Comparison of ENCODE assay signal across 11 cellular contexts in genomic region chr7:140676303-140676702, GRCh38. TPM values are rescaled to one million over a fixed set of nuclear protein-coding genes. Genes with fewer than 3 reads are reported as not detected.
DNase-seq lines count a peak whose midpoint lies in the region; ATAC-seq and TF ChIP-seq lines count a peak whose summit lies in the region.
"Had no signal": no experiment of that assay in that cellular context is flagged by ENCODE, and none has a peak within 500 bp of the region (broad histone marks: within the 10 kb centered on the region; RNA-seq: fewer than 3 reads in every experiment).

No MANE protein-coding gene starts in this region.

- H3K9me3 ChIP-seq in heart left ventricle: no peaks in the 10 kb centered on the region

- peak overlapping the region in 1 of 12 donors; percentile 42 for H3K27ac ChIP-seq in heart left ventricle
- H3K27ac ChIP-seq: epithelial cell of prostate had no signal

- intact Hi-C loops in heart left ventricle (cut with DNase I): loop anchor here in 3 of 10 donors (10.0 kb wide), 1 partner anchor 338 kb away; the partner anchor contains the start of gene MRPS33 (in 3 of the 3)

- WGBS in heart left ventricle, 4 donors: 87 to 94% (median 91%) methylated on average over 3 of the region's 3 CpGs

- H3K36me3 ChIP-seq in heart left ventricle: peaks cover 0 to 30% (median 18%) of the 10 kb centered on the region in 9 donors

- peaks cover 0 to 37% (median 21%) of the 10 kb centered on the region in 12 donors for H3K4me1 ChIP-seq in heart left ventricle

- DNase-seq in germinal center (ENCODE audit: low spot score): peak; percentile 66
- no peak for DNase-seq in NCI-H2171 (lab: John Stamatoyannopoulos, UW)
- DNase-seq in 8988T: no peak
- no peak for DNase-seq in NCI-H345 (lab: John Stamatoyannopoulos, UW)
- no peak for DNase-seq in heart left ventricle
- DNase-seq: kidney glomerular epithelial cell, NCI-H226 had no signal

- TF ChIP-seq CTCF in heart left ventricle (IDR thresholded peaks at IDR 0.05): no peak

- peak; percentile 54 for ATAC-seq in GM18511 (IDR thresholded peaks at IDR 0.05; ENCODE audit: unreplicated experiment)
- peak; percentile 53 for ATAC-seq in GM21619 (IDR thresholded peaks at IDR 0.05; ENCODE audit: unreplicated experiment)
- ATAC-seq in HG03378 (IDR thresholded peaks at IDR 0.05; ENCODE audit: unreplicated experiment): peak; percentile 75
- no peak for ATAC-seq in heart left ventricle

- no peaks in the 10 kb centered on the region for H3K27me3 ChIP-seq in heart left ventricle

- no peak for TF ChIP-seq POLR2A in heart left ventricle (IDR thresholded peaks at IDR 0.05)

- H3K4me3 ChIP-seq in heart left ventricle: no peak overlapping the region

RNA-seq across cellular contexts. Expression of gene ADCK2, which starts 3.6 kb away (rescaled TPM):
- total RNA-seq in heart left ventricle: 10 to 100 TPM in 6 of 9 donors, 1 to 10 TPM in 3; 6.8 to 18.3 (median 10.5) TPM
- 10 to 100 TPM in 1 of 2 donors, 1 to 10 TPM in 1; 5.3 to 15.4 TPM for polyA plus RNA-seq in heart left ventricle

RNA-seq across cellular contexts. Expression of gene NDUFB2, which starts 20.2 kb away (rescaled TPM):
- 1,000 to 10,000 TPM in 1 of 9 donors, 100 to 1,000 TPM in 8; 458 to 1,005 (median 615) TPM for total RNA-seq in heart left ventricle
- 100 to 1,000 TPM; 525 to 727 TPM for polyA plus RNA-seq in heart left ventricle

RNA-seq across cellular contexts. Expression of gene DENND2A, which starts 35.7 kb away (rescaled TPM):
- total RNA-seq in heart left ventricle: 10 to 100 TPM in 6 of 9 donors, 1 to 10 TPM in 3; 6.7 to 17.9 (median 10.8) TPM
- 1 to 10 TPM; 4.6 to 6.2 TPM for polyA plus RNA-seq in heart left ventricle

Comparison
In these comparisons a context has a peak if more than half of its experiments do, and no peak if none do; other contexts are left out.
1. ATAC-seq: peak in GM18511 (single experiment), GM21619 (single experiment) and HG03378 (single experiment); none in heart left ventricle (0 of 4).